13 cellular contexts compared by ENCODE assay signal in the genomic region with DNA sequence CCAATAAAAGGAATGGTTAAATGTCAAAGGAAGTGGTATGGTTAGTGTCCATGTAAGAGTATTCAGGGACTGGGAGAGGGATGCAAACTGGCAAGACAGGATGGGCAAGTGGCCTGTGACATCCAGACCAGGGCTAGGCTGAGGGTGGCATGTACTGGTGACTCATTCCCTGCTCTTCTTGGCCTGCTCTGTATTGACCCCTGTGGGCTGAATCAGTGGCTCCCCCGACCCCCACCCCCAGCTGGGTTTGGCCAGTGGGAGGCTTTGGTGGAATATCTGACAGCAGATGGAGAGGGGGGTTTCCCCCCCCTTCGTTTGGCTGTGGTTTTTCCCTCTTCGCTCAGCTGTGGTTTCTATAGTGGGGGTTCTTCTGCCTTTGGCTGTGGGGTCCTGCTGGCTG.
DNase-seq lines count a peak whose midpoint lies in the region; ATAC-seq and TF ChIP-seq lines count a peak whose summit lies in the region.
"Had no signal": no experiment of that assay in that cellular context is flagged by ENCODE, and none has a peak within 500 bp of the region (broad histone marks: within the 10 kb centered on the region; RNA-seq: fewer than 3 reads in every experiment).

No MANE protein-coding gene starts in this region.

- H3K9me3 ChIP-seq in BLaER1 (no peaks in the 10 kb centered on the region), DND-41 (ENCODE audit: insufficient read depth, low read length, severe bottlenecking) (no peaks in the 10 kb centered on the region), T-helper 17 cell (ENCODE audit: control insufficient read depth, low read length, poor library complexity, severe bottlenecking) (no peaks in the 10 kb centered on the region), left lung (no peaks in the 10 kb centered on the region), A673 (ENCODE audit: low read depth, low read length, poor library complexity, severe bottlenecking) (no peaks in the 10 kb centered on the region)
- H3K9me3 ChIP-seq: A549, HAP-1, SJSA1 had no signal

- H3K4me2 ChIP-seq in BLaER1 (peak overlapping the region; percentile 68), DND-41 (ENCODE audit: insufficient read depth, low read length) (no peak overlapping the region)
- H3K4me2 ChIP-seq: A549 had no signal

- H2AFZ ChIP-seq in DND-41 (ENCODE audit: low read depth, low read length): no peak overlapping the region

- no peaks in the 10 kb centered on the region for H3K79me2 ChIP-seq in DND-41 (ENCODE audit: insufficient read depth, low read length)

- BruUV-seq in A673 (replicated peaks; lab: Mats Ljungman, UMichigan): no TSS peak

- CTCF ChIA-PET in A673 (lab: Charles Lee): no interaction called here

- no peaks in the 10 kb centered on the region for H3K36me3 ChIP-seq in BLaER1
- no peaks in the 10 kb centered on the region for H3K36me3 ChIP-seq in DND-41 (ENCODE audit: insufficient read depth, low read length)
- peaks cover 0 to 5% of the 10 kb centered on the region in 2 donors for H3K36me3 ChIP-seq in left lung
- H3K36me3 ChIP-seq in A673 (ENCODE audit: insufficient read depth, low read length, poor library complexity, severe bottlenecking): no peaks in the 10 kb centered on the region
- H3K36me3 ChIP-seq: HAP-1, SJSA1 had no signal

- no peak overlapping the region for H3K4me3 Mint-ChIP-seq in T-helper 17 cell
- H3K4me3 Mint-ChIP-seq: IgD-negative memory B cell had no signal

- H3K4me1 ChIP-seq in BLaER1 (peaks cover 56% of the 10 kb centered on the region), DND-41 (ENCODE audit: insufficient read depth, low read length) (no peaks in the 10 kb centered on the region), left lung (no peaks in the 10 kb centered on the region), A673 (ENCODE audit: insufficient read depth, low read length, poor library complexity, severe bottlenecking) (peaks cover 15% of the 10 kb centered on the region)
- H3K4me1 ChIP-seq: A549, HAP-1, SJSA1 had no signal

- peak overlapping the region; percentile 61 for H3K27ac Mint-ChIP-seq in T-helper 17 cell

- POLR2A ChIA-PET in A673 (lab: Charles Lee; ENCODE audit: low non-redundant PET): no interaction called here

- peaks cover 17% of the 10 kb centered on the region for H3K4me1 Mint-ChIP-seq in T-helper 17 cell

- H4K20me1 ChIP-seq in BLaER1: no peaks in the 10 kb centered on the region
- H4K20me1 ChIP-seq in DND-41 (ENCODE audit: insufficient read depth, low read length): no peaks in the 10 kb centered on the region; the same call in none of the 2 replicates

- TF ChIP-seq CTCF in DND-41 (IDR thresholded peaks at IDR 0.05; ENCODE audit: borderline replicate concordance, extremely low read depth, low read length, poor library complexity, severe bottlenecking) (no peak), left lung (IDR thresholded peaks at IDR 0.05) (no peak), A673 (conservative IDR thresholded peaks at IDR 0.05; ENCODE audit: low read depth, low read length) (no peak)

- no peaks in the 10 kb centered on the region for H3K27me3 ChIP-seq in BLaER1
- no peaks in the 10 kb centered on the region for H3K27me3 ChIP-seq in DND-41 (ENCODE audit: insufficient read depth, low read length, poor library complexity)
- no peaks in the 10 kb centered on the region for H3K27me3 ChIP-seq in left lung
- H3K27me3 ChIP-seq in A673 (replicated peaks; ENCODE audit: insufficient read depth, low read depth, low read length, poor library complexity): no peaks in the 10 kb centered on the region
- H3K27me3 ChIP-seq: SJSA1 had no signal

- peak; percentile 13 for DNase-seq in DND-41
- DNase-seq in T-helper 17 cell: no peak
- no peak for DNase-seq in left lung
- DNase-seq in activated CD4-positive, alpha-beta T cell treated with anti-CD3 and anti-CD28 coated beads, Interleukin-2, amount 50 U/mL, for 48 hours: no peak
- DNase-seq in A673 (ENCODE audit: low spot score): no peak
- no peak for DNase-seq in NCI-H1436 (lab: John Stamatoyannopoulos, UW)
- no peak for DNase-seq in retina

- no peak overlapping the region for H3K27ac ChIP-seq in BLaER1
- H3K27ac ChIP-seq in DND-41 (ENCODE audit: low read length): no peak overlapping the region
- H3K27ac ChIP-seq in left lung: no peak overlapping the region
- no peak overlapping the region for H3K27ac ChIP-seq in A673 (ENCODE audit: low read depth, low read length, poor library complexity, severe bottlenecking)
- H3K27ac ChIP-seq: A549, HL-60, SJSA1 had no signal

- H3K27me3 Mint-ChIP-seq in T-helper 17 cell: peaks cover 44% of the 10 kb centered on the region
- H3K27me3 Mint-ChIP-seq: IgD-negative memory B cell had no signal

- H3K36me3 Mint-ChIP-seq in T-helper 17 cell (ENCODE audit: low read depth): no peaks in the 10 kb centered on the region
- H3K36me3 Mint-ChIP-seq: IgD-negative memory B cell had no signal

- H3K9ac ChIP-seq in BLaER1 (no peak overlapping the region; the same call in 1 of the 2 replicates), DND-41 (ENCODE audit: low read depth, low read length) (no peak overlapping the region)

- intact Hi-C loops in left lung (cut with DNase I) (loop anchor here in 1 of 2 donors (10.0 kb wide), 1 partner anchor 231 kb away; no protein-coding TSS in a partner anchor), A673 (cut with micrococcal nuclease; ENCODE audit: unreplicated experiment) (no loop called here)

- no peak overlapping the region for H3K4me3 ChIP-seq in BLaER1
- H3K4me3 ChIP-seq in DND-41 (ENCODE audit: low read depth in 1 of 2, low read length in 2 of 2): no peak overlapping the region
- no peak overlapping the region for H3K4me3 ChIP-seq in left lung
- no peak overlapping the region for H3K4me3 ChIP-seq in A673 (ENCODE audit: low read depth, low read length, poor library complexity, severe bottlenecking)
- H3K4me3 ChIP-seq: A549, HAP-1, SJSA1 had no signal

- ATAC-seq in DND-41 (ENCODE audit: insufficient read depth, low read depth) (peak; percentile 51), T-helper 17 cell (no peak), left lung (peak; percentile 14)
